Comparison of ENCODE assay signal across 8 cellular contexts in the genomic region with DNA sequence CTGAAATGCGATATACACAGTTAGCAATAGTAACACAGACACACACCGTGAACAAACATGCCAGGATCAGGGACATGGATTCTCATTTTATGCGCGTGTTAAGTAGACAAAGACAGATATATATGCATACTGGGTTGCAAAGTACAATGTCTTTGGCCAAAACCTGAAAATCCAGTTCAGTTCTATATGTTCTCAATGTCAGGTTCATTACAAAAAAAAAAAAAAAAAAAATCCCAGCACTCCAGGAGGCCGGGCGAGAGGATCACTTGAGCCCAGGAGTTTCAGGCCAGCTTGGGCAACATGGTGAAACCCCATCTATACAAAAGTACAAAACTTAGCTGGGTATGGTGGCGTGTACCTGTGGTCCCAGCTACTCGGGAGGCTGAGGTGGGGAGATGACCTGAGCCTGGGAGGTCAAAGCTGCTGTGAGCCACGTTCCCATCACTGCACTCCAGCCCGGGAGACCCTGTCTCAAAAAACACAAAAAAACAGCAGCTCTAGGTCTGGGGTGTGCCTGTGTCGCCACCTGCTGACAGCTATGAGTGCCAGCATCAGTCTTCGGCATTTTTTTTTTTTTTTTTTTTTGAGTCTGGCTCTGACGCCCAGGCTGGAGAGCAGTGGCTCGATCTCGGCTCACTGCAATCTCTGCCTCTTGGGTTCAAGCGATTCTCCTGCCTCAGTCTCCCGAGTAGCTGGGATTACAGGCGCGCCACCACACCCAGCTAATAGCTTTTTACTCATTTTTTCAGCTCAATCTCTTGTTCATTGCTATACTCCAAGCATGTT. TPM values are rescaled to one million over a fixed set of nuclear protein-coding genes. Genes with fewer than 3 reads are reported as not detected.
A peak's percentile ranks its signal among the peaks of the same experiment; 100 is the strongest.
DNase-seq lines count a peak whose midpoint lies in the region; ATAC-seq and TF ChIP-seq lines count a peak whose summit lies in the region.

No MANE protein-coding gene starts in this region.

- intact Hi-C loops in ascending aorta (cut with DNase I), result loop anchor here (1.0 kb wide), 2 partner anchors 27 to 83 kb away; no protein-coding TSS in a partner anchor

- no peaks in the 10 kb centered on the region for H3K9me3 ChIP-seq in DOHH2 (ENCODE audit: control insufficient read depth, insufficient read depth, low read length)
- H3K9me3 ChIP-seq in MG63, result no peaks in the 10 kb centered on the region
- no peaks in the 10 kb centered on the region for H3K9me3 ChIP-seq in SK-N-MC (ENCODE audit: low read depth, low read length)
- H3K9me3 ChIP-seq in ascending aorta, result no peaks in the 10 kb centered on the region
- H3K9me3 ChIP-seq in smooth muscle cell (replicated peaks; ENCODE audit: low read depth), result no peaks in the 10 kb centered on the region

- H3K27ac ChIP-seq in DOHH2 (ENCODE audit: low read depth, low read length), result no peak overlapping the region
- H3K27ac ChIP-seq in SK-N-MC, result peak overlapping the region; percentile 22; the same call in 1 of the 2 replicates
- peak overlapping the region; percentile 50 to 70 for H3K27ac ChIP-seq in ascending aorta
- peak overlapping the region; percentile 40 for H3K27ac ChIP-seq in smooth muscle cell (ENCODE audit: low read depth)

- peak; percentile 37 for DNase-seq in MG63
- DNase-seq in SK-N-MC (ENCODE audit: low read depth, low spot score), result no peak
- no peak for DNase-seq in ascending aorta (ENCODE audit: low spot score in 2 of 2)
- peak; percentile 11 to 32 for DNase-seq in hippocampal formation (lab: John Stamatoyannopoulos, UW)
- DNase-seq in smooth muscle cell (lab: John Stamatoyannopoulos, UW; ENCODE audit: unreplicated experiment), result no peak

- H3K36me3 ChIP-seq in DOHH2 (ENCODE audit: control insufficient read depth, low read length) (peaks cover 28% of the 10 kb centered on the region), MG63 (peaks cover 90% of the 10 kb centered on the region), SK-N-MC (ENCODE audit: insufficient read depth, low read length) (peaks cover 25% of the 10 kb centered on the region), ascending aorta (peaks cover 39 to 44% of the 10 kb centered on the region in 2 donors), smooth muscle cell (ENCODE audit: low read depth) (no peaks in the 10 kb centered on the region)

- no peaks in the 10 kb centered on the region for H3K27me3 ChIP-seq in DOHH2 (ENCODE audit: control insufficient read depth, low read length)
- H3K27me3 ChIP-seq in MG63, result no peaks in the 10 kb centered on the region; the same call in 1 of the 2 replicates
- H3K27me3 ChIP-seq in ascending aorta, result no peaks in the 10 kb centered on the region
- H3K27me3 ChIP-seq in smooth muscle cell (ENCODE audit: low read depth), result no peaks in the 10 kb centered on the region

- WGBS in smooth muscle cell (ENCODE audit: low lambda C conversion rate), result 42% methylated on average over 19 of the region's 19 CpGs

- 0 out of 2 replicates have a peak, but pooled peaks cover 4% of the 10 kb centered on the region for H3K79me2 ChIP-seq in DOHH2 (ENCODE audit: control insufficient read depth, low read length)
- H3K79me2 ChIP-seq in smooth muscle cell (ENCODE audit: low read depth), result peaks cover 14% of the 10 kb centered on the region

- H3K4me3 ChIP-seq in DOHH2 (ENCODE audit: low read length), result no peak overlapping the region
- H3K4me3 ChIP-seq in MG63, result no peak overlapping the region
- H3K4me3 ChIP-seq in SK-N-MC, result no peak overlapping the region
- H3K4me3 ChIP-seq in ascending aorta, result no peak overlapping the region
- no peak overlapping the region for H3K4me3 ChIP-seq in smooth muscle cell

- H4K20me1 ChIP-seq in DOHH2 (ENCODE audit: control insufficient read depth, insufficient read depth, low read depth, low read length) (no peaks in the 10 kb centered on the region), smooth muscle cell (ENCODE audit: low read depth) (peaks cover 52% of the 10 kb centered on the region)

- H3K9ac ChIP-seq in SK-N-MC (ENCODE audit: insufficient read length) (no peak overlapping the region), smooth muscle cell (ENCODE audit: low read depth) (no peak overlapping the region)

- H3F3A ChIP-seq in DOHH2 (ENCODE audit: control insufficient read depth, insufficient read depth) (peaks cover 3% of the 10 kb centered on the region; the same call in 1 of the 2 replicates), smooth muscle cell (ENCODE audit: low read depth) (peaks cover 9% of the 10 kb centered on the region)

- no peaks in the 10 kb centered on the region for H3K9me2 ChIP-seq in DOHH2 (replicated peaks; ENCODE audit: control insufficient read depth, low read length)

- ATAC-seq in GM18870 (IDR thresholded peaks at IDR 0.05; ENCODE audit: unreplicated experiment) (no peak), HG03520 (IDR thresholded peaks at IDR 0.05; ENCODE audit: unreplicated experiment) (no peak)

- no peaks in the 10 kb centered on the region for H3K4me1 ChIP-seq in DOHH2 (ENCODE audit: control insufficient read depth, low read length)
- peaks cover 2 to 8% of the 10 kb centered on the region in 2 donors for H3K4me1 ChIP-seq in ascending aorta
- H3K4me1 ChIP-seq in smooth muscle cell (ENCODE audit: low read depth), result no peaks in the 10 kb centered on the region

- TF ChIP-seq CTCF in DOHH2 (IDR thresholded peaks at IDR 0.05; ENCODE audit: low read depth, low read length, poor library complexity, severe bottlenecking), result peak; percentile 79
- TF ChIP-seq CTCF in ascending aorta (IDR thresholded peaks at IDR 0.05), result peak; percentile 80 to 85 (median 82)
- peak; percentile 88 for TF ChIP-seq CTCF in smooth muscle cell (IDR thresholded peaks at IDR 0.05; ENCODE audit: borderline replicate concordance, insufficient read depth, poor library complexity, severe bottlenecking)

- H3K4me2 ChIP-seq in DOHH2 (ENCODE audit: low read length) (no peak overlapping the region), smooth muscle cell (no peak overlapping the region)

- H2AFZ ChIP-seq in smooth muscle cell (ENCODE audit: low read depth), result no peak overlapping the region

RNA-seq across cellular contexts. Expression of a gene that starts 10.3 kb away (rescaled TPM):
- 216 and 390 TPM in 2 replicates for total RNA-seq in MG63 (2014; rRNA removed; shearing (Covaris generic); ENCODE audit: low replicate concordance)
- total RNA-seq in ascending aorta, result 96.6 TPM
- 142 and 204 TPM in 2 replicates for total RNA-seq in smooth muscle cell
- polyA plus RNA-seq in smooth muscle cell, result 471 and 488 TPM in 2 replicates

RNA-seq across cellular contexts. Expression of a gene that starts 20.4 kb away (rescaled TPM):
- 7.8 and 14.7 TPM in 2 replicates for total RNA-seq in MG63 (2014; rRNA removed; shearing (Covaris generic); ENCODE audit: low replicate concordance)
- 23.7 TPM for total RNA-seq in ascending aorta
- total RNA-seq in smooth muscle cell, result 19.8 and 20.0 TPM in 2 replicates
- 6.9 TPM in 2 replicates for polyA plus RNA-seq in smooth muscle cell

RNA-seq across cellular contexts. Expression of a gene that starts 52.0 kb away (rescaled TPM):
- total RNA-seq in MG63 (2014; rRNA removed; shearing (Covaris generic); ENCODE audit: low replicate concordance), result 170 and 305 TPM in 2 replicates
- 86.8 TPM for total RNA-seq in ascending aorta
- 101 TPM in 2 replicates for total RNA-seq in smooth muscle cell
- 224 and 231 TPM in 2 replicates for polyA plus RNA-seq in smooth muscle cell

Comparison
In these comparisons a context has a peak if more than half of its experiments do, and no peak if none do; other contexts are left out.
1. DNase-seq: peak in MG63 (single experiment) and hippocampal formation (2 of 2); none in SK-N-MC (single experiment), ascending aorta (0 of 2) and smooth muscle cell (single experiment).
2. Peak in every context shown above with its lines, with median percentiles within 50 percentile points of each other: CTCF ChIP-seq.